ENCODE assay signal across 35 cellular contexts in genomic region chr18:35956226-35956625, GRCh38.
"Had no signal": no experiment of that assay in that cellular context is flagged by ENCODE, and none has a peak within 500 bp of the region (broad histone marks: within the 10 kb centered on the region; RNA-seq: fewer than 3 reads in every experiment).

No MANE protein-coding gene starts in this region.

- H3K36me3 ChIP-seq: MG63 had no signal

- H3K4me3 ChIP-seq: MG63 had no signal

- DNase-seq: Karpas-422, Kasumi-1, MG63, MM.1S, MV-4-11, NCI-H1048, NCI-H1092, NCI-H1092 treated with DMSO at 0.1 percent for 48 hours, NCI-H1105, NCI-H1105 treated with DMSO at 0.1 percent for 48 hours, NCI-H1417, NCI-H1417 treated with DMSO at 0.1 percent for 48 hours, NCI-H1436, NCI-H1436 treated with DMSO at 0.1 percent for 48 hours, NCI-H146, NCI-H1694, NCI-H1694 treated with DMSO at 0.1 percent for 48 hours, NCI-H187, NCI-H187 treated with DMSO at 0.1 percent for 48 hours, NCI-H1930, NCI-H2029, NCI-H2029 treated with DMSO at 0.1 percent for 48 hours, NCI-H2081, NCI-H2081 treated with DMSO at 0.1 percent for 48 hours, NCI-H2107, NCI-H2171, NCI-H2171 treated with DMSO at 0.1 percent for 48 hours, NCI-H2227 treated with DMSO at 0.1 percent for 48 hours, NCI-H226, NCI-H345, NCI-H446, NCI-H446 treated with DMSO at 0.1 percent for 48 hours, NCI-H510A, NCI-H510A treated with DMSO at 0.1 percent for 48 hours, NCI-H524 had no signal
